Comparison of ENCODE assay signal across 2 cellular contexts in genomic region chr1:156935719-156936118, GRCh38.
A peak's percentile ranks its signal among the peaks of the same experiment; 100 is the strongest.
TF ChIP-seq lines count a peak whose summit lies in the region.

No MANE protein-coding gene starts in this region.

TF ChIP-seq in IMR-90, 13 proteins besides CTCF, POLR2A, EP300 and RAD21:
- TF ChIP-seq BHLHE40 (IDR thresholded peaks at IDR 0.05; ENCODE audit: low read depth, low read length) (no peak), MXI1 (IDR thresholded peaks at IDR 0.05; ENCODE audit: borderline replicate concordance, low read depth, low read length) (no peak), NFE2L2 (IDR thresholded peaks at IDR 0.05; ENCODE audit: low read depth, low read length) (no peak)

TF ChIP-seq in H1, 55 proteins besides CTCF, POLR2A, EP300 and RAD21:
- TF ChIP-seq, protein P1, sequence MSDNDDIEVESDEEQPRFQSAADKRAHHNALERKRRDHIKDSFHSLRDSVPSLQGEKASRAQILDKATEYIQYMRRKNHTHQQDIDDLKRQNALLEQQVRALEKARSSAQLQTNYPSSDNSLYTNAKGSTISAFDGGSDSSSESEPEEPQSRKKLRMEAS (IDR thresholded peaks at IDR 0.05) = 0 out of 2 replicates have a peak, but pooled peaks have one; percentile 20
- no peak for TF ChIP-seq TBP (IDR thresholded peaks at IDR 0.05; ENCODE audit: low read depth, low read length)
- TF ChIP-seq E2F6 (IDR thresholded peaks at IDR 0.05) = peak; percentile 36; the same call in 1 of the 2 replicates
